In genomic region chr2:127954857-127955256, GRCh38 we compare ENCODE assay signal across 18 cellular contexts.
A peak's percentile ranks its signal among the peaks of the same experiment; 100 is the strongest.
DNase-seq lines count a peak whose midpoint lies in the region; ATAC-seq and TF ChIP-seq lines count a peak whose summit lies in the region.
"Had no signal": no experiment of that assay in that cellular context is flagged by ENCODE, and none has a peak within 500 bp of the region (broad histone marks: within the 10 kb centered on the region; RNA-seq: fewer than 3 reads in every experiment).

No MANE protein-coding gene starts in this region.

- TF ChIP-seq CTCF in CD14-positive monocyte (IDR thresholded peaks at IDR 0.05), result peak; percentile 12
- no peak for TF ChIP-seq CTCF in upper lobe of right lung (IDR thresholded peaks at IDR 0.05)
- no peak for TF ChIP-seq CTCF in WTC11 (IDR thresholded peaks at IDR 0.05)

- DNase-seq in CD14-positive monocyte (ENCODE audit: low spot score) (no peak), MV-4-11 (lab: John Stamatoyannopoulos, UW) (peak; percentile 64), medulla oblongata (ENCODE audit: extremely low spot score) (peak; percentile 52), upper lobe of right lung (no peak), WTC11 (ENCODE audit: low spot score) (no peak)
- DNase-seq: BE2C; C1 segment of cervical spinal cord; Calu3; CD4-positive, alpha-beta memory T cell; DMS79 treated with DMSO at 0.1 percent for 48 hours; GF-D8; GM23248; HCEC 1CT; KBM-7 had no signal

- H3K9me3 Mint-ChIP-seq in CD14-positive monocyte, result no peaks in the 10 kb centered on the region
- H3K9me3 Mint-ChIP-seq in WTC11, result no peaks in the 10 kb centered on the region
- H3K9me3 Mint-ChIP-seq: CD4-positive, alpha-beta memory T cell; IgD-negative memory B cell had no signal

- CTCF ChIA-PET in WTC11 (lab: Charles Lee), result no interaction called here

- no peaks in the 10 kb centered on the region for H3K27me3 ChIP-seq in upper lobe of right lung
- H3K27me3 ChIP-seq: BE2C had no signal

- POLR2A ChIA-PET in WTC11 (lab: Charles Lee), result no interaction called here

- H3K4me1 ChIP-seq in upper lobe of right lung, result no peaks in the 10 kb centered on the region
- H3K4me1 ChIP-seq: BE2C had no signal

- peak overlapping the region; percentile 42 to 75 for H3K4me3 Mint-ChIP-seq in CD14-positive monocyte
- no peak overlapping the region for H3K4me3 Mint-ChIP-seq in WTC11
- H3K4me3 Mint-ChIP-seq: CD4-positive, alpha-beta memory T cell; IgD-negative memory B cell had no signal

- H3K27me3 Mint-ChIP-seq in CD14-positive monocyte (ENCODE audit: low read depth in 3 of 3), result no peaks in the 10 kb centered on the region
- H3K27me3 Mint-ChIP-seq in WTC11 (ENCODE audit: low read depth), result no peaks in the 10 kb centered on the region
- H3K27me3 Mint-ChIP-seq: CD4-positive, alpha-beta memory T cell; IgD-negative memory B cell had no signal

- peaks cover 10% of the 10 kb centered on the region for H3K4me1 Mint-ChIP-seq in CD14-positive monocyte
- no peaks in the 10 kb centered on the region for H3K4me1 Mint-ChIP-seq in WTC11
- H3K4me1 Mint-ChIP-seq: CD4-positive, alpha-beta memory T cell had no signal

- peaks cover 45% of the 10 kb centered on the region for H3K36me3 ChIP-seq in upper lobe of right lung

- ATAC-seq in upper lobe of right lung (peak; percentile 71), GM18873 (IDR thresholded peaks at IDR 0.05; ENCODE audit: low FRiP score, unreplicated experiment) (no peak), HG02610 (IDR thresholded peaks at IDR 0.05; ENCODE audit: unreplicated experiment) (no peak), WTC11 (no peak)
- ATAC-seq: HepG2 had no signal

- H3K27ac Mint-ChIP-seq in CD14-positive monocyte (peak overlapping the region; percentile 49 to 83 (median 65)), WTC11 (no peak overlapping the region)
- H3K27ac Mint-ChIP-seq: IgD-negative memory B cell had no signal

- H3K36me3 Mint-ChIP-seq in CD14-positive monocyte, result peaks cover 28 to 51% of the 10 kb centered on the region in 2 donors
- H3K36me3 Mint-ChIP-seq in WTC11, result peaks cover 29% of the 10 kb centered on the region

- H3K9me3 ChIP-seq in upper lobe of right lung, result no peaks in the 10 kb centered on the region
- H3K9me3 ChIP-seq: BE2C had no signal

- intact Hi-C loops in CD14-positive monocyte (cut with micrococcal nuclease) (loop anchor here in 1 of 2 donors (10.0 kb wide), 1 partner anchor 90 kb away; no protein-coding TSS in a partner anchor), upper lobe of right lung (cut with DNase I) (no loop called here)

- no peak overlapping the region for H3K4me3 ChIP-seq in upper lobe of right lung
- H3K4me3 ChIP-seq: GM23248 had no signal

- no peak overlapping the region for H3K27ac ChIP-seq in upper lobe of right lung
- H3K27ac ChIP-seq: GM23248 had no signal

TF ChIP-seq in WTC11, 78 proteins besides CTCF, POLR2A, EP300 and RAD21:
- TF ChIP-seq CBFB (CRISPR knock-in tag; IDR thresholded peaks at IDR 0.05; ENCODE audit: low read depth), result no peak
- TF ChIP-seq CREM (CRISPR knock-in tag; IDR thresholded peaks at IDR 0.05), result no peak
- TF ChIP-seq ZNF232 (CRISPR knock-in tag; IDR thresholded peaks at IDR 0.05), result no peak
- TF ChIP-seq JAZF1 (CRISPR knock-in tag; IDR thresholded peaks at IDR 0.05), result no peak
- no peak for TF ChIP-seq IRF2 (CRISPR knock-in tag; IDR thresholded peaks at IDR 0.05; ENCODE audit: borderline replicate concordance, low read depth)
- no peak for TF ChIP-seq NR2C2 (CRISPR knock-in tag; IDR thresholded peaks at IDR 0.05)
- TF ChIP-seq ZSCAN18 (CRISPR knock-in tag; IDR thresholded peaks at IDR 0.05), result no peak

Comparison
In these comparisons a context has a peak if more than half of its experiments do, and no peak if none do; other contexts are left out.
1. DNase-seq: peak in MV-4-11 (single experiment) and medulla oblongata (single experiment); none in CD14-positive monocyte (single experiment), upper lobe of right lung (single experiment) and WTC11 (single experiment).